ENCODE assay signal across 8 cellular contexts in the genomic region with DNA sequence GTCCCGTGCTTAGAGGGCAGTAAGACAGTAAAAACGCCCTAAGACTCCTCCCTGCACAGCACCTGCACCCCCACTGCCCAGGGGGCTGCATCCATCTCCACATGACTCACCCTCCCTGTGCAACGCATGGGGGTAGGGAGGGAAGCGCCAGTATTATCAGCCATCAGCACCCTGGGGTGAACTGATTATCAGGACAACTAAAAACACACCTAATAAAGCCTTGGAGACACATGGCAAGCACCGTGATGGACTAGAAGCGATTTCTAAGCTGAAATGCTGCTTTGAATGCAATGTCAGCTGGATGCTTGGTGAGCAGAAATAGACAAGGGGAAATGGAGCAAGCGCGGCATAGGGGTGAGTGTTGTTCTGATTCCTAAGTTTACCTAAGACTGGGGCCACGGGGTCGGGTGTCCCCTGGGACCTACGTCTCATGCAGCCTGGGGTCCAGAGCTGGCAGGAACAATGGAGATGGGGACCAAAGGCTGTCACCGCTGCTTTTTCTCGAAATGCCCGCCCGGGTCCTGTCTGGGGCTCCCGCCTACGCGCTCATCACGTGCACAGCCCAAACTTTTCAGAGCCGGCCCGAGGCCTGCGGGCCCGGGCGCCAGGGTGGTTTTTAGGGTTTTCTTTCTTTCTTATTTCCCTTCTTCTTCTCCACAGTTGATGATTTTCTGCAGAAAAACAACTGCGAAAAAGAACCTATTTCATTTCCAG. TPM values are rescaled to one million over a fixed set of nuclear protein-coding genes. Genes with fewer than 3 reads are reported as not detected.
DNase-seq lines count a peak whose midpoint lies in the region; ATAC-seq and TF ChIP-seq lines count a peak whose summit lies in the region.

No MANE protein-coding gene starts in this region.

- peak overlapping the region; percentile 52 for H3K4me3 ChIP-seq in BJ (ENCODE audit: low read depth, low read length)
- H3K4me3 ChIP-seq in mononuclear cell (ENCODE audit: low read length): peak overlapping the region; percentile 52
- H3K4me3 ChIP-seq in urinary bladder (ENCODE audit: low read depth, low read length): peak overlapping the region; percentile 63

- H3K27me3 ChIP-seq in BJ (ENCODE audit: control insufficient read depth, insufficient read depth, low read length): no peaks in the 10 kb centered on the region
- H3K27me3 ChIP-seq in mononuclear cell (ENCODE audit: insufficient read depth, low read length): no peaks in the 10 kb centered on the region

- no peak for TF ChIP-seq CTCF in BJ (IDR thresholded peaks at IDR 0.05; ENCODE audit: insufficient read depth, low read depth, low read length)

- H3K9me3 ChIP-seq in mononuclear cell (ENCODE audit: low read depth, low read length): no peaks in the 10 kb centered on the region

- no peaks in the 10 kb centered on the region for H3K36me3 ChIP-seq in BJ (ENCODE audit: control insufficient read depth, insufficient read depth, low read length)
- no peaks in the 10 kb centered on the region for H3K36me3 ChIP-seq in urinary bladder (ENCODE audit: insufficient read depth)

- POLR2A ChIA-PET in BJ (lab: Charles Lee): no interaction called here

- CTCF ChIA-PET in BJ (lab: Yijun Ruan, JAX): interaction anchor here (0.7 to 4.0 kb wide), 30 partner anchors 8 to 169 kb away, joined by 3 to 38 read pairs (median 4); no protein-coding TSS in a partner anchor

- H3K27ac ChIP-seq in urinary bladder (ENCODE audit: low read depth): peak overlapping the region; percentile 69

- ATAC-seq in GM18907 (IDR thresholded peaks at IDR 0.05; ENCODE audit: unreplicated experiment): peak; percentile 39
- ATAC-seq in HG03095 (IDR thresholded peaks at IDR 0.05; ENCODE audit: unreplicated experiment): peak; percentile 19

- peaks cover 45% of the 10 kb centered on the region for H3K4me1 ChIP-seq in mononuclear cell (ENCODE audit: insufficient read depth, low read length)
- H3K4me1 ChIP-seq in urinary bladder (ENCODE audit: insufficient read depth): no peaks in the 10 kb centered on the region

- 13% methylated on average over 25 of the region's 25 CpGs for WGBS in urinary bladder

- no peak for DNase-seq in BJ (ENCODE audit: low read depth)
- DNase-seq in SK-N-DZ (ENCODE audit: low spot score): peak; percentile 10
- DNase-seq in effector CD8-positive, alpha-beta T cell (lab: John Stamatoyannopoulos, UW): peak; percentile 33
- DNase-seq in NCI-H2196 (lab: John Stamatoyannopoulos, UW; ENCODE audit: unreplicated experiment): no peak

RNA-seq across cellular contexts. Expression of gene TNFAIP3, which starts 0.7 kb away (rescaled TPM):
- polyA plus RNA-seq in BJ (2011; rRNA removed): 5.7 and 6.3 TPM in 2 replicates
- polyA minus RNA-seq in BJ (2011; rRNA and poly(A)+ RNA removed): 2.0 and 2.6 TPM in 2 replicates
- polyA plus RNA-seq in SK-N-DZ (2014; cell fraction: cytosol; rRNA removed): 0.05 and 0.07 TPM in 2 replicates
- polyA plus RNA-seq in SK-N-DZ (2014; cell fraction: nucleus; rRNA removed): 0.21 and 1.6 TPM in 2 replicates
- total RNA-seq in mononuclear cell: 1,382 TPM
- 17.0 TPM for total RNA-seq in urinary bladder
- 25.3 TPM for polyA plus RNA-seq in urinary bladder

Comparison
In these comparisons a context has a peak if more than half of its experiments do, and no peak if none do; other contexts are left out.
1. DNase-seq: peak in SK-N-DZ (single experiment) and effector CD8-positive, alpha-beta T cell (single experiment); none in BJ (single experiment) and NCI-H2196 (single experiment).
2. RNA of gene TNFAIP3, which starts 0.7 kb away (total RNA-seq): 1,382 TPM in mononuclear cell (single experiment); 17.0 TPM in urinary bladder (single experiment); every median in the first group is over 10 times any median in the second.
3. Peak in every context shown above with its lines, with median percentiles within 50 percentile points of each other: H3K4me3 ChIP-seq.